Comparison of ENCODE assay signal across 21 cellular contexts in the genomic region with DNA sequence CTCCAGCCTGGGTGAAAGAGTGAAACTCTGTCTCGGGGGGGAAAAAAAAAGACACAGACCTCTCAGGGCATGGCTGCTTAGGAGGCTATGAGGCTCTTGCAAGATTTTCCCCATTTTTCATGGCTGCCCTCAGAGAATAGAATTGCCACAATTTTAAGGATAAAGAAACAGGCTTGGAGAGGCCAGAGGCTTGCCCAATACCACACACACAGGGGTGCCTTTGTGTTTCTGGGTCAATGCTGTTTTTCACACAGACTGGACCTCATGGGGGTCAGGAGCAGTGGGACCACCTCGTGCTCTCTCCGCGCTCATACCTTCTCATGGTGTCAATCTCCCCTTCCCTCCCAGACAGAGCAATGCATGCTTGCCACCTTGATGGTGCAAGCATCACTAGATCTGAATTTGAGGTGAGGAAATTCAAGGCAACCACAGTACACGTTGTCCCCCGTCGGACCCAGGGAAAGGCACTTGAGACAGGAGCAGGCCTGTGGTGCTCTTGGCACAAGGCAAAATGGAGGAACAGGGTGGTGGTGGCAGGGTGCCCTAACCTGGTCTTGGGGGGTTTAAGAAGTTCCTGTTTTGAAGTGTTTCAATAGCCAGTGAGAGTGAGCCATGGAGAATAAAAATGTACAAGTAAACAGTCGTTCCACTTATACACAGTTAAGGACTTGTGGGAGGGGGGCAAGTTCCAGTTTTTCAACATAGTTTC.
DNase-seq lines count a peak whose midpoint lies in the region; ATAC-seq, FAIRE-seq and TF ChIP-seq lines count a peak whose summit lies in the region.
"Had no signal": no experiment of that assay in that cellular context is flagged by ENCODE, and none has a peak within 500 bp of the region (broad histone marks: within the 10 kb centered on the region; RNA-seq: fewer than 3 reads in every experiment).

No MANE protein-coding gene starts in this region.

- no peaks in the 10 kb centered on the region for H3K27me3 Mint-ChIP-seq in osteocyte (ENCODE audit: unreplicated experiment)
- H3K27me3 Mint-ChIP-seq: CD4-positive, alpha-beta memory T cell had no signal

- intact Hi-C loops in HepG2 (cut with micrococcal nuclease; ENCODE audit: unreplicated experiment): no loop called here
- intact Hi-C loops in right lobe of liver (cut with DNase I): no loop called here
- intact Hi-C loops in K562 (cut with micrococcal nuclease): loop anchor here (5.0 kb wide), 2 partner anchors 48 to 67 kb away; a partner anchor contains a TSS

- no peak for DNase-seq in HepG2 (ENCODE audit: low spot score)
- no peak for DNase-seq in right lobe of liver
- no peak for DNase-seq in K562 (ENCODE audit: extremely low read depth in 1 of 4, low spot score in 3 of 4)
- peak; percentile 53 for DNase-seq in osteocyte (ENCODE audit: extremely low spot score, unreplicated experiment)
- no peak for DNase-seq in activated T-cell treated with anti-CD3 and anti-CD28 coated beads, Interleukin-2, amount 50 U/mL, for 48 hours
- DNase-seq: activated CD4-positive, alpha-beta T cell treated with anti-CD3 and anti-CD28 coated beads for 1 hour; activated naive CD4-positive, alpha-beta T cell treated with anti-CD3 and anti-CD28 coated beads, Interleukin-2, amount 50 U/mL, for 16 hours; activated T-cell treated with anti-CD3 and anti-CD28 coated beads, Interleukin-2, amount 50 U/mL, for 72 hours; aorta; CD4-positive, alpha-beta memory T cell; kidney; NCI-H2081; NCI-H526; occipital lobe; testis had no signal

- no peak overlapping the region for H3K4me3 Mint-ChIP-seq in osteocyte (ENCODE audit: unreplicated experiment)
- H3K4me3 Mint-ChIP-seq: activated T-cell treated with anti-CD3 and anti-CD28 coated beads, Interleukin-2, amount 50 U/mL, for 72 hours; CD4-positive, alpha-beta memory T cell had no signal

- H3K79me2 ChIP-seq in HepG2 (ENCODE audit: insufficient read depth, low read length): no peaks in the 10 kb centered on the region
- H3K79me2 ChIP-seq in K562 (ENCODE audit: control insufficient read depth, insufficient read depth, low read length): no peaks in the 10 kb centered on the region

- TF ChIP-seq EP300 in HepG2 (IDR thresholded peaks at IDR 0.05; ENCODE audit: low read depth in 2 of 2, low read length in 2 of 2) (no peak), HepG2 (CRISPR knock-in tag; IDR thresholded peaks at IDR 0.05; ENCODE audit: borderline replicate concordance) (no peak), K562 (IDR thresholded peaks at IDR 0.05; ENCODE audit: low read length) (no peak)

- H3K36me3 Mint-ChIP-seq in osteocyte (ENCODE audit: unreplicated experiment): no peaks in the 10 kb centered on the region
- H3K36me3 Mint-ChIP-seq: CD4-positive, alpha-beta memory T cell had no signal

- 53% methylated on average over 8 of the region's 8 CpGs for WGBS in HepG2 (ENCODE audit: low lambda C conversion rate)
- 93% methylated on average over 8 of the region's 8 CpGs for WGBS in right lobe of liver (ENCODE audit: insufficient coverage, low coverage, low lambda C conversion rate, missing lambda C conversion rate)
- 60% methylated on average over 7 of the region's 8 CpGs for WGBS in K562 (ENCODE audit: insufficient coverage, low coverage, missing lambda C conversion rate)

- H4K20me1 ChIP-seq in HepG2 (ENCODE audit: insufficient read depth, low read length) (no peaks in the 10 kb centered on the region), K562 (replicated peaks; ENCODE audit: control insufficient read depth, insufficient read depth, low read length) (no peaks in the 10 kb centered on the region)

- no peak for TF ChIP-seq RAD21 in HepG2 (CRISPR knock-in tag; IDR thresholded peaks at IDR 0.05)
- no peak for TF ChIP-seq RAD21 in K562 (CRISPR knock-in tag; conservative IDR thresholded peaks at IDR 0.05 in 1 of 2, IDR thresholded peaks at IDR 0.05 in 1 of 2)

- H3K4me3 ChIP-seq in HepG2 (replicated peaks in 1 of 3; ENCODE audit: insufficient read depth in 1 of 3, low read depth in 2 of 3, low read length in 3 of 3): no peak overlapping the region
- no peak overlapping the region for H3K4me3 ChIP-seq in right lobe of liver
- H3K4me3 ChIP-seq in K562: no peak overlapping the region
- H3K4me3 ChIP-seq: right atrium auricular region, testis had no signal

- no peak for TF ChIP-seq POLR2A in HepG2 (IDR thresholded peaks at IDR 0.05; ENCODE audit: insufficient read depth in 1 of 2, low read depth in 2 of 2, low read length in 2 of 2)
- no peak for TF ChIP-seq POLR2A in right lobe of liver (IDR thresholded peaks at IDR 0.05)
- TF ChIP-seq POLR2A in K562 (conservative IDR thresholded peaks at IDR 0.05): no peak

- H3K27me3 ChIP-seq in HepG2 (ENCODE audit: control insufficient read depth in 1 of 2, insufficient read depth in 2 of 2, low read length in 2 of 2): no peaks in the 10 kb centered on the region; a peak in 1 of 5 replicates
- H3K27me3 ChIP-seq in right lobe of liver: no peaks in the 10 kb centered on the region
- no peaks in the 10 kb centered on the region for H3K27me3 ChIP-seq in K562 (ENCODE audit: control insufficient read depth in 2 of 2, insufficient read depth in 2 of 2, low read length in 2 of 2)
- H3K27me3 ChIP-seq: right atrium auricular region, testis had no signal

- peak overlapping the region; percentile 3 for H2AFZ ChIP-seq in HepG2 (ENCODE audit: low read length)
- peak overlapping the region; percentile 50; the same call in 1 of the 2 replicates for H2AFZ ChIP-seq in K562 (ENCODE audit: low read depth, low read length)

- H3K4me1 ChIP-seq in HepG2 (ENCODE audit: insufficient read depth, low read length) (peaks cover 52% of the 10 kb centered on the region), right lobe of liver (peaks cover 0 to 53% (median 11%) of the 10 kb centered on the region in 4 donors), K562 (replicated peaks in 1 of 2; ENCODE audit: control insufficient read depth in 2 of 2, insufficient read depth in 2 of 2, low read length in 2 of 2) (peaks cover 24 to 25% of the 10 kb centered on the region in 2 experiments)
- H3K4me1 ChIP-seq: right atrium auricular region, testis had no signal

- H3K9ac ChIP-seq in HepG2 (ENCODE audit: insufficient read depth, low read depth, low read length) (no peak overlapping the region), K562 (ENCODE audit: insufficient read depth in 1 of 2, low read depth in 2 of 2, low read length in 2 of 2) (no peak overlapping the region)
- H3K9ac ChIP-seq: KMS-11 had no signal

- H3K4me2 ChIP-seq in HepG2 (ENCODE audit: low read depth, low read length) (peak overlapping the region; percentile 33; the same call in 1 of the 2 replicates), K562 (ENCODE audit: insufficient read depth, low read length) (no peak overlapping the region)
- H3K4me2 ChIP-seq: KMS-11 had no signal

- FAIRE-seq in HepG2 (lab: Jason Lieb, UNC): no peak
- no peak for FAIRE-seq in K562 (lab: Jason Lieb, UNC)
- FAIRE-seq: frontal cortex, kidney had no signal

- no TSS peak for BruUV-seq in HepG2 (replicated peaks; lab: Mats Ljungman, UMichigan)
- BruUV-seq in K562 (replicated peaks; lab: Mats Ljungman, UMichigan): no TSS peak

- H3K36me3 ChIP-seq in HepG2 (replicated peaks in 1 of 2; ENCODE audit: control insufficient read depth in 1 of 2, insufficient read depth in 2 of 2, low read length in 2 of 2) (no peaks in the 10 kb centered on the region), right lobe of liver (no peaks in the 10 kb centered on the region), K562 (ENCODE audit: control insufficient read depth, insufficient read depth, low read length) (no peaks in the 10 kb centered on the region)
- H3K36me3 ChIP-seq: right atrium auricular region had no signal

- POLR2A ChIA-PET in HepG2 (lab: Yijun Ruan, JAX) (no interaction called here), K562 (lab: Yijun Ruan, JAX) (no interaction called here)

- no peaks in the 10 kb centered on the region for H3K9me1 ChIP-seq in K562 (ENCODE audit: control insufficient read depth, insufficient read depth, low read length)

- in situ Hi-C loops in HepG2 (cut with HindIII; ENCODE audit: extremely low pct_ligation_motif_present, low pct_unique_long_range_greater_than_20kb) (no loop called here), K562 (cut with MboI) (no loop called here)

- TF ChIP-seq CTCF in HepG2 (CRISPR knock-in tag; IDR thresholded peaks at IDR 0.05) (no peak), right lobe of liver (IDR thresholded peaks at IDR 0.05) (no peak), K562 (IDR thresholded peaks at IDR 0.05 in 2 of 3, conservative IDR thresholded peaks at IDR 0.05 in 1 of 3; ENCODE audit: insufficient read depth in 2 of 3, low read depth in 1 of 3, low read length in 3 of 3) (no peak), osteocyte (IDR thresholded peaks at IDR 0.05) (no peak)

- H3K27ac Mint-ChIP-seq in osteocyte (ENCODE audit: unreplicated experiment): no peak overlapping the region
- H3K27ac Mint-ChIP-seq: activated T-cell treated with anti-CD3 and anti-CD28 coated beads, Interleukin-2, amount 50 U/mL, for 72 hours had no signal

- H3K27ac ChIP-seq in HepG2 (ENCODE audit: extremely low read length, insufficient read depth, low read length) (no peak overlapping the region), right lobe of liver (no peak overlapping the region), K562 (ENCODE audit: extremely low read depth, low read depth, low read length) (no peak overlapping the region; the same call in 2 of the 3 replicates)
- H3K27ac ChIP-seq: KMS-11, right atrium auricular region, testis had no signal

- H3K9me3 Mint-ChIP-seq in osteocyte (ENCODE audit: unreplicated experiment): no peaks in the 10 kb centered on the region
- H3K9me3 Mint-ChIP-seq: activated T-cell treated with anti-CD3 and anti-CD28 coated beads, Interleukin-2, amount 50 U/mL, for 72 hours; CD4-positive, alpha-beta memory T cell had no signal

- CTCF ChIA-PET in HepG2 (lab: Yijun Ruan, JAX; ENCODE audit: low intra/inter-chr PET ratio, low total read pairs) (no interaction called here), K562 (lab: Yijun Ruan, JAX; ENCODE audit: low intra/inter-chr PET ratio) (no interaction called here)

- H3K9me3 ChIP-seq in HepG2 (ENCODE audit: low read length): no peaks in the 10 kb centered on the region
- H3K9me3 ChIP-seq in right lobe of liver: no peaks in the 10 kb centered on the region
- H3K9me3 ChIP-seq in K562 (replicated peaks; ENCODE audit: control insufficient read depth, insufficient read depth, low read depth, low read length): no peaks in the 10 kb centered on the region
- H3K9me3 ChIP-seq: right atrium auricular region, testis had no signal

- ATAC-seq in HepG2: no peak
- no peak for ATAC-seq in right lobe of liver
- ATAC-seq in K562: no peak
- ATAC-seq in GM18517 (IDR thresholded peaks at IDR 0.05; ENCODE audit: unreplicated experiment): no peak
- no peak for ATAC-seq in HG02763 (IDR thresholded peaks at IDR 0.05; ENCODE audit: unreplicated experiment)
- no peak for ATAC-seq in HG03159 (IDR thresholded peaks at IDR 0.05; ENCODE audit: unreplicated experiment)
- ATAC-seq: activated T-cell treated with anti-CD3 and anti-CD28 coated beads, Interleukin-2, amount 50 U/mL, for 72 hours had no signal

- peaks cover 16% of the 10 kb centered on the region for H3K4me1 Mint-ChIP-seq in osteocyte (ENCODE audit: unreplicated experiment)

TF ChIP-seq in HepG2, 621 proteins besides CTCF, POLR2A, EP300 and RAD21 (continues in another document):
- no peak for TF ChIP-seq SOX5 (CRISPR knock-in tag; IDR thresholded peaks at IDR 0.05; ENCODE audit: borderline replicate concordance)

TF ChIP-seq in K562, 482 proteins besides CTCF, POLR2A, EP300 and RAD21 (continues in another document):
- no peak for TF ChIP-seq CCNT2 (IDR thresholded peaks at IDR 0.05; ENCODE audit: borderline replicate concordance, extremely low read depth, insufficient read length, low read depth, low read length)
